In the genomic region with DNA sequence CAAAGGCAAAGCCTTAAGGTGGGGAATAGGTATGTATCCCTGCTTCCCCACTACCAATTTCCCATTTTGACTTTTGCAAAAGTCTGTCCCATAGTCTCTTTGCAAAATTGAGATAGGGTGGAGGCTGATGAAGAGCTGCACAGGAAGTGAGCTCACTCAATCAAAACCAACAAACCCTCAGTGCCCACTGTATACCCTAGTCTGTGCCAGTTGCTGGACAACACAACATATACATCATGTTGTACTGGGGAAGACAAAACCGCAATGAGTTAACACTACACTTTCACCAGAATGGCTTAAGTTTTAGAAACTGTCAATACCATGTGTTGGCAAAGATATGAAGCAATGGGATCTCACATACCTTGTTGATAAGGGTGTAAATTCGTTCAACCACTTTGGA, we compare ENCODE assay signal across 18 cellular contexts. TPM values are rescaled to one million over a fixed set of nuclear protein-coding genes. Genes with fewer than 3 reads are reported as not detected.
A peak's percentile ranks its signal among the peaks of the same experiment; 100 is the strongest.
DNase-seq lines count a peak whose midpoint lies in the region; ATAC-seq, FAIRE-seq and TF ChIP-seq lines count a peak whose summit lies in the region.
"Had no signal": no experiment of that assay in that cellular context is flagged by ENCODE, and none has a peak within 500 bp of the region (broad histone marks: within the 10 kb centered on the region; RNA-seq: fewer than 3 reads in every experiment).

No MANE protein-coding gene starts in this region.

- H3K36me3 Mint-ChIP-seq in neural progenitor cell = peaks cover 12% of the 10 kb centered on the region
- H3K36me3 Mint-ChIP-seq: CD4-positive, alpha-beta memory T cell had no signal

- H3K27me3 ChIP-seq in HepG2 (ENCODE audit: control insufficient read depth in 1 of 2, insufficient read depth in 2 of 2, low read length in 2 of 2) (no peaks in the 10 kb centered on the region; a peak in 1 of 5 replicates), right lobe of liver (no peaks in the 10 kb centered on the region), neural progenitor cell (no peaks in the 10 kb centered on the region)

- in situ Hi-C loops in HepG2 (cut with HindIII; ENCODE audit: extremely low pct_ligation_motif_present, low pct_unique_long_range_greater_than_20kb) = no loop called here

- TF ChIP-seq POLR2A in HepG2 (IDR thresholded peaks at IDR 0.05; ENCODE audit: insufficient read depth in 1 of 2, low read depth in 2 of 2, low read length in 2 of 2) (no peak), right lobe of liver (IDR thresholded peaks at IDR 0.05) (no peak)

- H3K4me2 ChIP-seq in HepG2 (ENCODE audit: low read depth, low read length) (no peak overlapping the region), neural progenitor cell (peak overlapping the region; percentile 25)

- no peaks in the 10 kb centered on the region for H4K20me1 ChIP-seq in HepG2 (ENCODE audit: insufficient read depth, low read length)
- H4K20me1 ChIP-seq in neural progenitor cell (ENCODE audit: low read depth) = no peaks in the 10 kb centered on the region

- no peak for TF ChIP-seq EP300 in HepG2 (IDR thresholded peaks at IDR 0.05; ENCODE audit: low read depth in 2 of 2, low read length in 2 of 2)
- TF ChIP-seq EP300 in HepG2 (CRISPR knock-in tag; IDR thresholded peaks at IDR 0.05; ENCODE audit: borderline replicate concordance) = no peak

- H3K4me3 Mint-ChIP-seq in neural progenitor cell = no peak overlapping the region
- H3K4me3 Mint-ChIP-seq: CD4-positive, alpha-beta memory T cell had no signal

- no peaks in the 10 kb centered on the region for H3F3A ChIP-seq in neural progenitor cell (ENCODE audit: low read depth)

- H3K4me1 ChIP-seq in HepG2 (ENCODE audit: insufficient read depth, low read length) (0 out of 2 replicates have a peak, but pooled peaks cover 6% of the 10 kb centered on the region), right lobe of liver (no peaks in the 10 kb centered on the region), neural progenitor cell (peaks cover 22% of the 10 kb centered on the region)

- no peaks in the 10 kb centered on the region for H3K79me2 ChIP-seq in HepG2 (ENCODE audit: insufficient read depth, low read length)
- H3K79me2 ChIP-seq in neural progenitor cell (ENCODE audit: low read depth) = no peaks in the 10 kb centered on the region

- H3K27me3 Mint-ChIP-seq in neural progenitor cell (ENCODE audit: insufficient read depth, low read depth) = peaks cover 5% of the 10 kb centered on the region

- H3K27ac Mint-ChIP-seq in neural progenitor cell = peak overlapping the region; percentile 99
- H3K27ac Mint-ChIP-seq: CD4-positive, alpha-beta memory T cell had no signal

- BruUV-seq in HepG2 (replicated peaks; lab: Mats Ljungman, UMichigan) = no TSS peak

- H2AFZ ChIP-seq in HepG2 (ENCODE audit: low read length) = no peak overlapping the region
- no peak overlapping the region for H2AFZ ChIP-seq in neural progenitor cell (replicated peaks)
- H2AFZ ChIP-seq: GM23248 had no signal

- H3K9ac ChIP-seq in HepG2 (ENCODE audit: insufficient read depth, low read depth, low read length) = no peak overlapping the region
- H3K9ac ChIP-seq in neural progenitor cell = no peak overlapping the region
- H3K9ac ChIP-seq: GM23248 had no signal

- no peak for FAIRE-seq in HepG2 (lab: Jason Lieb, UNC)
- FAIRE-seq: G401.6, GM19239, H1 had no signal

- H3K9me3 ChIP-seq in HepG2 (ENCODE audit: low read length) (no peaks in the 10 kb centered on the region), right lobe of liver (no peaks in the 10 kb centered on the region), neural progenitor cell (ENCODE audit: low read depth) (no peaks in the 10 kb centered on the region)

- DNase-seq in HepG2 (ENCODE audit: low spot score) = no peak
- DNase-seq in right lobe of liver = no peak
- DNase-seq in HT1080 (ENCODE audit: low read depth) = peak; percentile 61
- DNase-seq in neural progenitor cell (ENCODE audit: low spot score) = no peak
- no peak for DNase-seq in NCI-H1694 (lab: John Stamatoyannopoulos, UW)
- no peak for DNase-seq in glomerular visceral epithelial cell (ENCODE audit: extremely low spot score)
- DNase-seq: C1 segment of cervical spinal cord; Calu3; CD4-positive, alpha-beta memory T cell; COR-L47; DMS53; DMS79 treated with DMSO at 0.1 percent for 48 hours; GM23248; H7; HCEC 1CT had no signal

- no peaks in the 10 kb centered on the region for H3K36me3 ChIP-seq in HepG2 (replicated peaks in 1 of 2; ENCODE audit: control insufficient read depth in 1 of 2, insufficient read depth in 2 of 2, low read length in 2 of 2)
- H3K36me3 ChIP-seq in right lobe of liver = no peaks in the 10 kb centered on the region
- no peaks in the 10 kb centered on the region for H3K36me3 ChIP-seq in neural progenitor cell

- intact Hi-C loops in HepG2 (cut with micrococcal nuclease; ENCODE audit: unreplicated experiment) (no loop called here), right lobe of liver (cut with DNase I) (no loop called here)

- H3K27ac ChIP-seq in HepG2 (ENCODE audit: extremely low read length, insufficient read depth, low read length) (no peak overlapping the region), right lobe of liver (no peak overlapping the region), neural progenitor cell (no peak overlapping the region)
- H3K27ac ChIP-seq: GM23248 had no signal

- peaks cover 65% of the 10 kb centered on the region for H3K4me1 Mint-ChIP-seq in neural progenitor cell

- H3K4me3 ChIP-seq in HepG2 (replicated peaks in 1 of 3; ENCODE audit: insufficient read depth in 1 of 3, low read depth in 2 of 3, low read length in 3 of 3) = no peak overlapping the region
- no peak overlapping the region for H3K4me3 ChIP-seq in right lobe of liver
- no peak overlapping the region for H3K4me3 ChIP-seq in neural progenitor cell
- H3K4me3 ChIP-seq: GM23248 had no signal

- CTCF ChIA-PET in HepG2 (lab: Yijun Ruan, JAX; ENCODE audit: low intra/inter-chr PET ratio, low total read pairs) = no interaction called here

- POLR2A ChIA-PET in HepG2 (lab: Yijun Ruan, JAX) = no interaction called here

- no peak for ATAC-seq in HepG2
- no peak for ATAC-seq in right lobe of liver

- TF ChIP-seq RAD21 in HepG2 (CRISPR knock-in tag; IDR thresholded peaks at IDR 0.05) = no peak

- H3K9me3 Mint-ChIP-seq in neural progenitor cell = peaks cover 6% of the 10 kb centered on the region

- WGBS in HepG2 (ENCODE audit: low lambda C conversion rate) = 43% methylated on average over 2 of the region's 2 CpGs
- WGBS in right lobe of liver (ENCODE audit: insufficient coverage, low coverage, low lambda C conversion rate, missing lambda C conversion rate) = 38% methylated on average over 1 of the region's 2 CpGs

- TF ChIP-seq CTCF in HepG2 (CRISPR knock-in tag; IDR thresholded peaks at IDR 0.05) (no peak), right lobe of liver (IDR thresholded peaks at IDR 0.05) (no peak), neural progenitor cell (IDR thresholded peaks at IDR 0.05) (no peak)

TF ChIP-seq in HepG2, 621 proteins besides CTCF, POLR2A, EP300 and RAD21:
- TF ChIP-seq KLF12 (CRISPR knock-in tag; IDR thresholded peaks at IDR 0.05; ENCODE audit: borderline replicate concordance) (no peak), ZNF7 (CRISPR knock-in tag; IDR thresholded peaks at IDR 0.05) (peak; percentile 57; the same call in 1 of the 2 replicates)

RNA-seq across cellular contexts. Expression of gene AXIN2, which starts 40.4 kb away (rescaled TPM):
- total RNA-seq in HepG2 (2016; rRNA removed; fragmentation: Illumina TruSeq; extraction: Trizol) (53.8 and 58.6 TPM in 2 replicates), right lobe of liver (1 to 10 TPM; 1.0 to 2.4 (median 2.0) TPM), neural progenitor cell (ENCODE audit: low replicate concordance) (21.8 and 22.0 TPM in 2 replicates)
- 12.0 and 13.7 TPM in 2 replicates for total RNA-seq in HepG2 (2016; cell fraction: cytosol; rRNA removed; fragmentation: Illumina TruSeq; extraction: Trizol; ENCODE audit: low read depth)
- total RNA-seq in HepG2 (2016; cell fraction: insoluble cytoplasmic fraction; rRNA removed; fragmentation: Illumina TruSeq; extraction: Trizol) = 45.1 and 59.6 TPM in 2 replicates
- 27.0 and 28.7 TPM in 2 replicates for total RNA-seq in HepG2 (2016; cell fraction: membrane; rRNA removed; fragmentation: Illumina TruSeq; extraction: Trizol)
- 79.3 and 81.9 TPM in 2 replicates for total RNA-seq in HepG2 (2016; cell fraction: nucleus; rRNA removed; fragmentation: Illumina TruSeq; extraction: Trizol)
- 55.0 and 63.4 TPM in 2 replicates for polyA plus RNA-seq in HepG2 (2011; rRNA removed)
- 29.9 and 39.9 TPM in 2 replicates for polyA plus RNA-seq in HepG2 (2011; cell fraction: cytosol; rRNA removed)
- polyA plus RNA-seq in HepG2 (2011; cell fraction: nucleus; rRNA removed) = 126 and 210 TPM in 2 replicates
- 55.5 and 56.3 TPM in 2 replicates for polyA plus RNA-seq in HepG2 (2012)
- 2.0 and 2.2 TPM in 2 replicates for polyA plus RNA-seq in HepG2 (2016; cell fraction: cytosol; fragmentation: Illumina TruSeq; extraction: Trizol; ENCODE audit: low read depth)
- 34.3 and 44.8 TPM in 2 replicates for polyA plus RNA-seq in HepG2 (2016; cell fraction: insoluble cytoplasmic fraction; fragmentation: Illumina TruSeq; extraction: Trizol; ENCODE audit: low read depth)
- polyA plus RNA-seq in HepG2 (2016; cell fraction: membrane; fragmentation: Illumina TruSeq; extraction: Trizol; ENCODE audit: low read depth) = 9.2 and 9.3 TPM in 2 replicates
- polyA plus RNA-seq in HepG2 (2016; cell fraction: nucleus; fragmentation: Illumina TruSeq; extraction: Trizol; ENCODE audit: insufficient read depth, low read depth) = 115 and 117 TPM in 2 replicates
- 0.09 and 105 TPM in 2 replicates for polyA minus RNA-seq in HepG2 (2011; rRNA and poly(A)+ RNA removed; ENCODE audit: low replicate concordance)
- 43.2 and 45.6 TPM in 2 replicates for polyA minus RNA-seq in HepG2 (2011; cell fraction: cytosol; rRNA and poly(A)+ RNA removed)
- 175 and 211 TPM in 2 replicates for polyA minus RNA-seq in HepG2 (2011; cell fraction: nucleus; rRNA and poly(A)+ RNA removed)
- total RNA-seq in HT1080 (2014; rRNA removed; shearing (Covaris generic)) = 1.2 and 1.8 TPM in 2 replicates
- 0.35 and 0.79 TPM in 2 replicates for polyA plus RNA-seq in HT1080 (2015; cell fraction: cytosol; rRNA removed)
- polyA plus RNA-seq in HT1080 (2015; cell fraction: nucleus; rRNA removed) = 0.91 and 1.4 TPM in 2 replicates
